In genomic region chr14:92106095-92106937, GRCh38 we compare ENCODE assay signal across 8 cellular contexts. TPM values are rescaled to one million over a fixed set of nuclear protein-coding genes. Genes with fewer than 3 reads are reported as not detected.
A peak's percentile ranks its signal among the peaks of the same experiment; 100 is the strongest.
DNase-seq lines count a peak whose midpoint lies in the region; ATAC-seq and TF ChIP-seq lines count a peak whose summit lies in the region.

Gene ATXN3, minus strand, starts transcription at chr14:92106582. Its CDS starts 30 bp downstream, at chr14:92106552.

- peak; percentile 87 for ATAC-seq in GM21619 (IDR thresholded peaks at IDR 0.05; ENCODE audit: unreplicated experiment)
- peak; percentile 98 for ATAC-seq in esophagus mucosa

- H3F3A ChIP-seq in PC-9 (ENCODE audit: insufficient read depth, low read depth) = peaks cover 9% of the 10 kb centered on the region; the same call in 1 of the 2 replicates

- peak within 1 kb of the TSS; percentile 94 for H3K27ac Mint-ChIP-seq in activated T-cell treated with anti-CD3 and anti-CD28 coated beads, Interleukin-2, amount 50 U/mL, for 24 hours

- H3K4me3 ChIP-seq in PC-9 (peak within 1 kb of the TSS; percentile 98), muscle layer of colon (ENCODE audit: low read depth in 1 of 2, low read length in 2 of 2) (peak within 1 kb of the TSS; percentile 87 to 97)

- H3K36me3 Mint-ChIP-seq in activated T-cell treated with anti-CD3 and anti-CD28 coated beads, Interleukin-2, amount 50 U/mL, for 24 hours (ENCODE audit: low read depth) = peaks cover 6% of the 10 kb centered on the region

- no peak; the same call in 1 of the 2 replicates for TF ChIP-seq CTCF in PC-9 (conservative IDR thresholded peaks at IDR 0.05)

- in situ Hi-C loops in KBM-7 (cut with MboI; ENCODE audit: low pct_unique_long_range_greater_than_20kb, low sequenced_read_pairs) = no loop called here

- peaks cover 48% of the 10 kb centered on the region for H3K4me1 Mint-ChIP-seq in activated T-cell treated with anti-CD3 and anti-CD28 coated beads, Interleukin-2, amount 50 U/mL, for 24 hours (ENCODE audit: low read depth)

- no peaks in the 10 kb centered on the region for H4K20me1 ChIP-seq in PC-9 (ENCODE audit: insufficient read depth)

- H3K9me2 ChIP-seq in PC-9 (ENCODE audit: insufficient read depth) = no peaks in the 10 kb centered on the region

- peak within 1 kb of the TSS; percentile 93 for H2AFZ ChIP-seq in PC-9

- intact Hi-C loops in PC-9 (cut with micrococcal nuclease; ENCODE audit: unreplicated experiment) = no loop called here

- H3K36me3 ChIP-seq in PC-9 (ENCODE audit: low read depth) = no peaks in the 10 kb centered on the region
- no peaks in the 10 kb centered on the region for H3K36me3 ChIP-seq in muscle layer of colon (ENCODE audit: insufficient read depth, low read length)

- peak within 1 kb of the TSS; percentile 85 for H3K4me2 ChIP-seq in PC-9

- POLR2A ChIA-PET in PC-9 (lab: Charles Lee; ENCODE audit: unreplicated experiment) = interaction anchor here (0.5 to 0.7 kb wide), 5 partner anchors 16 to 1152 kb away, joined by 3 to 11 read pairs (median 5); no protein-coding TSS in a partner anchor

- peaks cover 39% of the 10 kb centered on the region for H3K79me2 ChIP-seq in PC-9 (ENCODE audit: low read depth)

- DNase-seq in DMS79 (lab: John Stamatoyannopoulos, UW) (peak; percentile 99), KBM-7 (peak; percentile 92), PC-9 (peak; percentile 74 to 86)
- DNase-seq in activated T-cell treated with anti-CD3 and anti-CD28 coated beads, Interleukin-2, amount 50 U/mL, for 24 hours = peak; percentile 92
- DNase-seq in stimulated activated CD8-positive, alpha-beta memory T cell treated with anti-CD3 and anti-CD28 coated beads, Interleukin-7, amount 100 ng/mL, for 24 hours (ENCODE audit: low read depth) = peak; percentile 85

- H3K9me3 ChIP-seq in PC-9 (ENCODE audit: insufficient read depth, low read depth) = no peaks in the 10 kb centered on the region
- H3K9me3 ChIP-seq in muscle layer of colon (ENCODE audit: low read length) = no peaks in the 10 kb centered on the region

- H3K27ac ChIP-seq in PC-9 (peak within 1 kb of the TSS; percentile 83), muscle layer of colon (ENCODE audit: low read depth, low read length) (peak within 1 kb of the TSS; percentile 96)

- H3K4me1 ChIP-seq in PC-9 (replicated peaks; ENCODE audit: insufficient read depth) (peaks cover 4% of the 10 kb centered on the region), muscle layer of colon (ENCODE audit: insufficient read depth, low read length) (peaks cover 34% of the 10 kb centered on the region)

- CTCF ChIA-PET in PC-9 (lab: Charles Lee) = interaction anchor here (0.5 to 0.8 kb wide), 2 partner anchors 25 to 401 kb away, joined by 3 to 4 read pairs; no protein-coding TSS in a partner anchor

- no peaks in the 10 kb centered on the region for H3K9me3 Mint-ChIP-seq in activated T-cell treated with anti-CD3 and anti-CD28 coated beads, Interleukin-2, amount 50 U/mL, for 24 hours

- BruUV-seq in PC-9 (replicated peaks; lab: Mats Ljungman, UMichigan) = no TSS peak

- no peaks in the 10 kb centered on the region for H3K27me3 Mint-ChIP-seq in activated T-cell treated with anti-CD3 and anti-CD28 coated beads, Interleukin-2, amount 50 U/mL, for 24 hours

- H3K27me3 ChIP-seq in PC-9 (ENCODE audit: insufficient read depth, low read depth) = no peaks in the 10 kb centered on the region
- H3K27me3 ChIP-seq in muscle layer of colon (ENCODE audit: control insufficient read depth in 1 of 2, insufficient read depth in 2 of 2, low read length in 2 of 2) = no peaks in the 10 kb centered on the region

- peak within 1 kb of the TSS; percentile 97 for H3K9ac ChIP-seq in muscle layer of colon (ENCODE audit: low read length)

- peak within 1 kb of the TSS; percentile 94 for H3K4me3 Mint-ChIP-seq in activated T-cell treated with anti-CD3 and anti-CD28 coated beads, Interleukin-2, amount 50 U/mL, for 24 hours

RNA-seq across cellular contexts. Expression of gene ATXN3, which starts in this region (rescaled TPM):
- total RNA-seq in PC-9 (2021) (5.9 and 8.5 TPM in 2 replicates), esophagus mucosa (20.4 TPM)

Comparison
In these comparisons a context has a peak if more than half of its experiments do, and no peak if none do; other contexts are left out.
1. Peak in every context shown above with its lines: DNase-seq, ATAC-seq, H3K4me3 ChIP-seq and H3K27ac ChIP-seq.